ENCODE assay signal across 8 cellular contexts in the genomic region with DNA sequence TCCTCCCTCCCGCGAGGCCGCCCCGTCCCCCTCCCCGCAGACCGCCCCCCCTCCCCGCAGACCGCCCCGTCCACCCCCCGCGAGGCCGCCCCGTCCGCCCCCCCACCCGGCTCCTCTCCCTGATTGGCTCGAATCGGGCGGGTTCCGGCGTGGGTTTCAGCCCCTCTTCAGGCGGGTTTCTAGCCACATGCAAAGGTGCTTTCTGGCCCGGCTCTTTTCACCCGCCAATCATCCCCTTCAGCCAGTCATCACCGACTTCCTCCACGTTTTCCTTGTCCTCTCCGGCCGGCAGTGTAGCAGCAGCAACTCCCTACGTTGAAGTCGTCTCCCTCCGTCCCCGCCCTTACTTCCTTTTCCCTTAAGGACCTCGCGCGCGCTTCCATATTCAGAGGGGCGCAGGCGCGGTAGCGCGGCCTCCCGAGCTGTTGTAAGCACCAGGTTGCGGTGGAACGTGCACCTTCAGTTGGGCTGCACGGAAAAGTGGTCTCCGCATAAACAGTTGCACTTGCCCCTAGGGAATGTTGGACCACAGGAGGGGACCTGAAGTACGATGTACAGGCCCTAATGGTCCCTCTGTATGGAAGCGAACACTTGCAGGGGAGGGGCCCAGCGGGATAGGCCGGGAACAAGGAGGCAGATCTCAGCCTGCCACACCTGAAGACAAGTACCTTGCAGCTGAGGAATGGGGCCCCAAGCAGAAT. TPM values are rescaled to one million over a fixed set of nuclear protein-coding genes. Genes with fewer than 3 reads are reported as not detected.
DNase-seq lines count a peak whose midpoint lies in the region; ATAC-seq and TF ChIP-seq lines count a peak whose summit lies in the region.

No MANE protein-coding gene starts in this region.

- ATAC-seq in activated T-helper 17 cell treated with anti-CD3 and anti-CD28 coated beads, Interleukin-2, amount 50 U/mL, for 72 hours (replicated peaks), result peak; percentile 90
- ATAC-seq in naive thymus-derived CD8-positive, alpha-beta T cell, result peak; percentile 83 to 88
- ATAC-seq in stimulated activated naive B cell treated with anti-CD40 and anti-IgM and Interleukin-4, amounts not matched to agents 10 μg/mL and 1 μg/mL and 100 μg/mL, for 72 hours (replicated peaks), result peak; percentile 89 to 91

- H3K9me3 Mint-ChIP-seq in activated T-helper 17 cell treated with anti-CD3 and anti-CD28 coated beads, Interleukin-2, amount 50 U/mL, for 72 hours, result no peaks in the 10 kb centered on the region
- peaks cover 0 to 14% (median 5%) of the 10 kb centered on the region in 9 donors for H3K9me3 Mint-ChIP-seq in naive thymus-derived CD8-positive, alpha-beta T cell
- peaks cover 6 to 8% of the 10 kb centered on the region in 2 donors for H3K9me3 Mint-ChIP-seq in stimulated activated naive B cell treated with anti-CD40 and anti-IgM and Interleukin-4, amounts not matched to agents 10 μg/mL and 1 μg/mL and 100 μg/mL, for 72 hours

- POLR2A ChIA-PET in naive thymus-derived CD8-positive, alpha-beta T cell (lab: Charles Lee), result interaction anchor here (0.7 to 3.6 kb wide), 4 partner anchors 35 to 651 kb away, joined by 3 to 17 read pairs (median 8); partner anchors contain the start of genes MTHFD1 and ZBTB1

- peak; percentile 99 for DNase-seq in EH (ENCODE audit: low read depth)
- DNase-seq in GOT3 (lab: John Stamatoyannopoulos, UW), result peak; percentile 43
- peak; percentile 98 for DNase-seq in LHCN-M2 (ENCODE audit: low read depth)
- DNase-seq in RPMI7951 (ENCODE audit: low read depth), result peak; percentile 98
- DNase-seq in fibroblast of mammary gland (ENCODE audit: low read depth), result peak; percentile 97
- DNase-seq in naive thymus-derived CD8-positive, alpha-beta T cell, result peak; percentile 67 to 92 (median 80)
- peak; percentile 92 for DNase-seq in stimulated activated naive B cell treated with anti-CD40 and anti-IgM and Interleukin-4, amounts not matched to agents 10 μg/mL and 1 μg/mL and 100 μg/mL, for 72 hours

- no peak for TF ChIP-seq CTCF in fibroblast of mammary gland (conservative IDR thresholded peaks at IDR 0.05; ENCODE audit: control insufficient read depth, insufficient read depth, low read depth, low read length)

- peak overlapping the region; percentile 83 for H3K4me3 Mint-ChIP-seq in activated T-helper 17 cell treated with anti-CD3 and anti-CD28 coated beads, Interleukin-2, amount 50 U/mL, for 72 hours
- H3K4me3 Mint-ChIP-seq in naive thymus-derived CD8-positive, alpha-beta T cell, result peak overlapping the region; percentile 84 to 98 (median 94)
- peak overlapping the region; percentile 87 to 99 for H3K4me3 Mint-ChIP-seq in stimulated activated naive B cell treated with anti-CD40 and anti-IgM and Interleukin-4, amounts not matched to agents 10 μg/mL and 1 μg/mL and 100 μg/mL, for 72 hours

- peak overlapping the region; percentile 65 for H3K27ac Mint-ChIP-seq in activated T-helper 17 cell treated with anti-CD3 and anti-CD28 coated beads, Interleukin-2, amount 50 U/mL, for 72 hours
- peak overlapping the region; percentile 78 to 96 (median 92) for H3K27ac Mint-ChIP-seq in naive thymus-derived CD8-positive, alpha-beta T cell
- peak overlapping the region; percentile 97 for H3K27ac Mint-ChIP-seq in stimulated activated naive B cell treated with anti-CD40 and anti-IgM and Interleukin-4, amounts not matched to agents 10 μg/mL and 1 μg/mL and 100 μg/mL, for 72 hours

- no peaks in the 10 kb centered on the region for H3K36me3 Mint-ChIP-seq in activated T-helper 17 cell treated with anti-CD3 and anti-CD28 coated beads, Interleukin-2, amount 50 U/mL, for 72 hours (ENCODE audit: low read depth)
- H3K36me3 Mint-ChIP-seq in naive thymus-derived CD8-positive, alpha-beta T cell, result peaks cover 0 to 9% (median 0%) of the 10 kb centered on the region in 3 donors
- peaks cover 5 to 7% of the 10 kb centered on the region in 2 donors for H3K36me3 Mint-ChIP-seq in stimulated activated naive B cell treated with anti-CD40 and anti-IgM and Interleukin-4, amounts not matched to agents 10 μg/mL and 1 μg/mL and 100 μg/mL, for 72 hours

- H3K4me3 ChIP-seq in fibroblast of mammary gland (ENCODE audit: control insufficient read depth, low read depth, low read length), result peak overlapping the region; percentile 83

- H3K27me3 Mint-ChIP-seq in activated T-helper 17 cell treated with anti-CD3 and anti-CD28 coated beads, Interleukin-2, amount 50 U/mL, for 72 hours, result no peaks in the 10 kb centered on the region
- H3K27me3 Mint-ChIP-seq in naive thymus-derived CD8-positive, alpha-beta T cell, result no peaks in the 10 kb centered on the region
- no peaks in the 10 kb centered on the region for H3K27me3 Mint-ChIP-seq in stimulated activated naive B cell treated with anti-CD40 and anti-IgM and Interleukin-4, amounts not matched to agents 10 μg/mL and 1 μg/mL and 100 μg/mL, for 72 hours

- H3K4me1 Mint-ChIP-seq in activated T-helper 17 cell treated with anti-CD3 and anti-CD28 coated beads, Interleukin-2, amount 50 U/mL, for 72 hours, result peaks cover 5% of the 10 kb centered on the region
- H3K4me1 Mint-ChIP-seq in naive thymus-derived CD8-positive, alpha-beta T cell, result peaks cover 9 to 24% (median 21%) of the 10 kb centered on the region in 4 donors
- peaks cover 14 to 23% of the 10 kb centered on the region in 2 donors for H3K4me1 Mint-ChIP-seq in stimulated activated naive B cell treated with anti-CD40 and anti-IgM and Interleukin-4, amounts not matched to agents 10 μg/mL and 1 μg/mL and 100 μg/mL, for 72 hours

RNA-seq across cellular contexts. Expression of gene ESR2, which starts 44.6 kb away (rescaled TPM):
- total RNA-seq in LHCN-M2 (2014; rRNA removed), result 0.57 and 0.83 TPM in 2 replicates
- polyA plus RNA-seq in LHCN-M2 (2012), result 0.05 TPM
- 0.10 and 0.12 TPM in 2 replicates for total RNA-seq in RPMI7951 (2014; rRNA removed; shearing (Covaris generic))
- total RNA-seq in activated T-helper 17 cell treated with anti-CD3 and anti-CD28 coated beads, Interleukin-2, amount 50 U/mL, for 72 hours, result 1 to 10 TPM in 1 of 2 donors, under 1 TPM in 1; 0.56 to 6.1 TPM
- under 1 TPM; 0.29 to 0.41 TPM for total RNA-seq in naive thymus-derived CD8-positive, alpha-beta T cell
- polyA plus RNA-seq in naive thymus-derived CD8-positive, alpha-beta T cell, result under 1 TPM in 1 of 3 donors, not detected in 2; 0.16 TPM

RNA-seq across cellular contexts. Expression of gene MTHFD1, which starts 49.4 kb away (rescaled TPM):
- 68.9 and 82.1 TPM in 2 replicates for total RNA-seq in LHCN-M2 (2014; rRNA removed)
- 88.3 TPM for polyA plus RNA-seq in LHCN-M2 (2012)
- 39.2 and 46.5 TPM in 2 replicates for total RNA-seq in RPMI7951 (2014; rRNA removed; shearing (Covaris generic))
- total RNA-seq in activated T-helper 17 cell treated with anti-CD3 and anti-CD28 coated beads, Interleukin-2, amount 50 U/mL, for 72 hours, result 100 to 1,000 TPM; 142 to 282 TPM
- 10 to 100 TPM; 32.6 to 38.6 TPM for total RNA-seq in naive thymus-derived CD8-positive, alpha-beta T cell
- polyA plus RNA-seq in naive thymus-derived CD8-positive, alpha-beta T cell, result 10 to 100 TPM; 34.9 to 44.2 (median 41.2) TPM

Comparison
In these comparisons a context has a peak if more than half of its experiments do, and no peak if none do; other contexts are left out.
1. Peak in every context shown above with its lines: DNase-seq, ATAC-seq and H3K4me3 ChIP-seq.
2. DNase-seq: peak in every context shown above with its lines; median percentile 99 in EH; 98 in LHCN-M2; 98 in RPMI7951; 97 in fibroblast of mammary gland; 92 in stimulated activated naive B cell treated with anti-CD40 and anti-IgM and Interleukin-4, amounts not matched to agents 10 μg/mL and 1 μg/mL and 100 μg/mL, for 72 hours; 80 in naive thymus-derived CD8-positive, alpha-beta T cell; 43 in GOT3.